ENCODE assay signal across 1 cellular context in genomic region chr4:147780137-147780777, GRCh38.
TF ChIP-seq lines count a peak whose summit lies in the region.

No MANE protein-coding gene starts in this region.

TF ChIP-seq in GM23338, 12 proteins besides CTCF, POLR2A, EP300 and RAD21 (continued from another document):
- no peak for TF ChIP-seq ETS1 (IDR thresholded peaks at IDR 0.05)
- no peak for TF ChIP-seq ZNF462 (CRISPR knock-in tag; IDR thresholded peaks at IDR 0.05)
- TF ChIP-seq POLR2AphosphoS5 (IDR thresholded peaks at IDR 0.05; ENCODE audit: low read depth) = no peak
- no peak for TF ChIP-seq EZH2 (IDR thresholded peaks at IDR 0.05; ENCODE audit: low read depth, unreplicated experiment)
- TF ChIP-seq EZH2phosphoT487 (IDR thresholded peaks at IDR 0.05; ENCODE audit: unreplicated experiment) = no peak
- no peak for TF ChIP-seq STAT1 (IDR thresholded peaks at IDR 0.05; ENCODE audit: unreplicated experiment)
- no peak for TF ChIP-seq ZNF114 (CRISPR knock-in tag; IDR thresholded peaks at IDR 0.05)
- TF ChIP-seq JUNB (IDR thresholded peaks at IDR 0.05; ENCODE audit: unreplicated experiment) = no peak
